17 cellular contexts compared by ENCODE assay signal in the genomic region with DNA sequence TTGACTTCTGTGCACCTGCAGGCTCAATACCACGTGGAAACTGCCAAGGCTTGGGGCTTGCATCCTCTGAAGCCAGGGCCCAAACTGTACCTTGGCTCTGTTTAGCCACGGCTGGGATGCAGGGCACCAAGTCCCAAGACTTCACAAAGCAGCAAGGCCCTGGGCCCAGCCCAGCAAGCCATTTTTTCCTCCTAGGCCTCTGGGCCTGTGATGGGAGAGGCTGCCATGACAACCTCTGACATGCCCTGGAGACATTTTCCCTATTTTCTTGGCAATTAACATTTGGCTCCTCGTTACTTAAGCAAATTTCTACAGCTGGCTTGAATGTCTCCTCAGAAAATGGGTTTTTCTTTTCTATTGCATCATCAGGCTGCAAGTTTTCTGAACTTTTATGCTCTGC. TPM values are rescaled to one million over a fixed set of nuclear protein-coding genes. Genes with fewer than 3 reads are reported as not detected.
"Had no signal": no experiment of that assay in that cellular context is flagged by ENCODE, and none has a peak within 500 bp of the region (broad histone marks: within the 10 kb centered on the region; RNA-seq: fewer than 3 reads in every experiment).

No MANE protein-coding gene starts in this region.

RNA-seq across cellular contexts. Expression of a gene that starts 46.1 kb away (rescaled TPM):
- total RNA-seq: naive thymus-derived CD4-positive, alpha-beta T cell; natural killer cell; omental fat pad; osteocyte; pancreas; posterior vena cava; prostate gland; pulmonary artery endothelial cell; right atrium auricular region; smooth muscle cell; spleen; suprapubic skin; transverse colon; upper lobe of right lung; urinary bladder had no signal
- polyA plus RNA-seq: naive thymus-derived CD4-positive, alpha-beta T cell; neural cell; pancreas; smooth muscle cell; thymus; urinary bladder had no signal
